7 cellular contexts compared by ENCODE assay signal in the genomic region with DNA sequence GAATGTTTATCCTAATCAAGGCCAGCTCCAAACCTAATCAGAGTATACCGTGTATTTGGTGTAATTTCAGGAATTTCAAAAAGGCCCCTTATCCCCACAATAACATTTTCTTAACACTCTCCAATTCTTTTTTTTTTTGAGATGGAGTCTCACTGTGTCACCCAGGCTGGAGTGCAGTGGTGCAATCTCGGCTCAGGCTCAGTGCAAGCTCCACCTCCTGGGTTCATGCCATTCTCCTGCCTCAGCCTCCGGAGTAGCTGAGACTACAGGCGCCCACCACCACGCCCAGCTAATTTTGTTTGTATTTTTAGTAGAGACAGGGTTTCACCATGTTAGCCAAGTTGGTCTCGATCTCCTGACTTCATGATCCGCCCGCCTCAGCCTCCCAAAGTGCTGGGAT. TPM values are rescaled to one million over a fixed set of nuclear protein-coding genes. Genes with fewer than 3 reads are reported as not detected.
DNase-seq lines count a peak whose midpoint lies in the region; ATAC-seq and TF ChIP-seq lines count a peak whose summit lies in the region.
"Not testable (repeated sequence)": the region's sequence is repeated elsewhere in the genome, so short reads cannot be mapped to it uniquely, and the experiment has no call there.

No MANE protein-coding gene starts in this region.

- TF ChIP-seq CTCF in IMR-90 (conservative IDR thresholded peaks at IDR 0.05; ENCODE audit: low read depth, low read length); cardiac fibroblast (IDR thresholded peaks at IDR 0.05; ENCODE audit: low read depth, low read length); fibroblast of villous mesenchyme (IDR thresholded peaks at IDR 0.05; ENCODE audit: insufficient read depth, low read depth, low read length): not testable (repeated sequence)

- not testable (repeated sequence) for H2AFZ ChIP-seq in IMR-90 (replicated peaks; ENCODE audit: low read length, poor library complexity); trophoblast cell (ENCODE audit: insufficient read depth, low read length, poor library complexity)

- WGBS in IMR-90 (ENCODE audit: extremely low coverage in 2 of 2, insufficient read length in 1 of 2), 2 experiments: no CpG with 5 or more reads among the region's 8 CpGs
- no CpG with 5 or more reads among the region's 8 CpGs for WGBS in trophoblast cell (ENCODE audit: extremely low coverage, insufficient coverage, insufficient read length)

- H3K18ac ChIP-seq in IMR-90 (ENCODE audit: low read depth, low read length); trophoblast cell (ENCODE audit: low read length): not testable (repeated sequence)

- not testable (repeated sequence) for H3K4ac ChIP-seq in IMR-90 (ENCODE audit: low read depth, low read length); trophoblast cell (ENCODE audit: low read depth, low read length)

- H3K4me3 ChIP-seq in IMR-90 (ENCODE audit: insufficient read depth, low read depth, low read length); adipocyte (ENCODE audit: low read length); cardiac fibroblast (replicated peaks in 1 of 2; ENCODE audit: low read depth in 2 of 2, low read length in 2 of 2); fibroblast of villous mesenchyme (ENCODE audit: low read depth, low read length); trophoblast cell (ENCODE audit: low read depth, low read length): not testable (repeated sequence)

- CTCF ChIA-PET in IMR-90 (lab: Yijun Ruan, JAX): not testable (repeated sequence)

- not testable (repeated sequence) for H3K23ac ChIP-seq in IMR-90 (ENCODE audit: low read depth, low read length); trophoblast cell (ENCODE audit: low read length)

- not testable (repeated sequence) for H2BK5ac ChIP-seq in IMR-90 (ENCODE audit: low read depth, low read length, poor library complexity, severe bottlenecking); trophoblast cell (ENCODE audit: low read depth, low read length, poor library complexity)

- not testable (repeated sequence) for H3K27ac ChIP-seq in IMR-90 (ENCODE audit: insufficient read depth, low read length); trophoblast cell (ENCODE audit: low read depth, low read length)

- not testable (repeated sequence) for H3K9ac ChIP-seq in IMR-90 (ENCODE audit: low read depth, low read length); adipocyte (ENCODE audit: low read length); trophoblast cell (ENCODE audit: low read length)

- not testable (repeated sequence) for H3K79me1 ChIP-seq in IMR-90 (ENCODE audit: low read depth in 1 of 2, low read length in 2 of 2); trophoblast cell (ENCODE audit: low read length)

- BruUV-seq in IMR-90 (replicated peaks; lab: Mats Ljungman, UMichigan): not testable (repeated sequence)

- H3K4me1 ChIP-seq in IMR-90 (ENCODE audit: control insufficient read depth, insufficient read depth, low read length); adipocyte (ENCODE audit: control insufficient read depth, insufficient read depth, low read length); trophoblast cell (ENCODE audit: control insufficient read depth in 1 of 2, insufficient read depth in 2 of 2, low read length in 2 of 2): not testable (repeated sequence)

- POLR2A ChIA-PET in IMR-90 (lab: Charles Lee; ENCODE audit: unreplicated experiment): not testable (repeated sequence)

- DNase-seq in ELR (ENCODE audit: low read depth) (peak; percentile 59), IMR-90 (peak; percentile 11), adipocyte (ENCODE audit: low read depth) (peak; percentile 51), cardiac fibroblast (ENCODE audit: low read depth in 2 of 2) (peak; percentile 15 to 61), fibroblast of gingiva (ENCODE audit: low read depth) (peak; percentile 8), fibroblast of villous mesenchyme (ENCODE audit: low read depth) (peak; percentile 5), trophoblast cell (peak; percentile 31 to 44)

- H3K4me2 ChIP-seq in IMR-90 (ENCODE audit: low read depth, low read length); trophoblast cell (ENCODE audit: low read length): not testable (repeated sequence)

- H2BK15ac ChIP-seq in IMR-90 (ENCODE audit: low read depth, low read length): not testable (repeated sequence)

- not testable (repeated sequence) for H3K9me1 ChIP-seq in IMR-90 (ENCODE audit: insufficient read depth, low read length)

- ATAC-seq in IMR-90 (ENCODE audit: low read depth): not testable (repeated sequence)

- H3K9me3 ChIP-seq in IMR-90 (ENCODE audit: control insufficient read depth, insufficient read depth, low read length); adipocyte (ENCODE audit: control insufficient read depth, low read length); trophoblast cell (ENCODE audit: insufficient read depth, low read depth, low read length): not testable (repeated sequence)

- not testable (repeated sequence) for H4K20me1 ChIP-seq in IMR-90 (ENCODE audit: insufficient read depth, low read length)

- H3K14ac ChIP-seq in IMR-90 (replicated peaks; ENCODE audit: low read depth, low read length); trophoblast cell (ENCODE audit: low read length): not testable (repeated sequence)

- H3K36me3 ChIP-seq in IMR-90 (ENCODE audit: control insufficient read depth, insufficient read depth, low read length); trophoblast cell (ENCODE audit: control insufficient read depth in 1 of 2, insufficient read depth in 2 of 2, low read length in 2 of 2): not testable (repeated sequence)
- peaks cover 15% of the 10 kb centered on the region for H3K36me3 ChIP-seq in adipocyte (ENCODE audit: control insufficient read depth, insufficient read depth, low read length, severe bottlenecking)

- H4K12ac ChIP-seq in trophoblast cell (ENCODE audit: low read depth, low read length): not testable (repeated sequence)

- not testable (repeated sequence) for H4K8ac ChIP-seq in IMR-90 (ENCODE audit: low read depth in 2 of 2, low read length in 2 of 2); trophoblast cell (ENCODE audit: low read depth, low read length)

- intact Hi-C loops in IMR-90 (cut with micrococcal nuclease): not testable (repeated sequence)

- not testable (repeated sequence) for H4K5ac ChIP-seq in IMR-90 (ENCODE audit: low read depth, low read length)

- H3K79me2 ChIP-seq in trophoblast cell (ENCODE audit: control insufficient read depth, insufficient read depth, low read length, poor library complexity): not testable (repeated sequence)

- not testable (repeated sequence) for H3K56ac ChIP-seq in IMR-90 (ENCODE audit: extremely low read depth, insufficient read depth, low read length)

- in situ Hi-C loops in IMR-90 (cut with MboI; ENCODE audit: low sequenced_read_pairs): not testable (repeated sequence)

- TF ChIP-seq RAD21 in IMR-90 (IDR thresholded peaks at IDR 0.05; ENCODE audit: low read length): not testable (repeated sequence)

- not testable (repeated sequence) for TF ChIP-seq POLR2A in IMR-90 (IDR thresholded peaks at IDR 0.05; ENCODE audit: low read depth, low read length)

- H2AK9ac ChIP-seq in IMR-90 (replicated peaks; ENCODE audit: low read depth, low read length, poor library complexity): not testable (repeated sequence)

- dilution Hi-C loops in IMR-90 (cut with HindIII; ENCODE audit: low sequenced_read_pairs, unreplicated experiment): not testable (repeated sequence)

- H4K91ac ChIP-seq in IMR-90 (ENCODE audit: insufficient read depth, low read depth, low read length); trophoblast cell (ENCODE audit: low read depth, low read length): not testable (repeated sequence)

- not testable (repeated sequence) for H3K27me3 ChIP-seq in IMR-90 (ENCODE audit: control insufficient read depth, insufficient read depth, low read length); adipocyte (replicated peaks; ENCODE audit: control insufficient read depth, insufficient read depth, low read length); trophoblast cell (ENCODE audit: insufficient read depth, low read length)

- H2BK120ac ChIP-seq in IMR-90 (ENCODE audit: low read depth, low read length); trophoblast cell (ENCODE audit: insufficient read depth, low read length, poor library complexity): not testable (repeated sequence)

- not testable (repeated sequence) for H2AK5ac ChIP-seq in IMR-90 (ENCODE audit: low read depth, low read length); trophoblast cell (ENCODE audit: low read length)

- not testable (repeated sequence) for H2BK20ac ChIP-seq in IMR-90 (ENCODE audit: low read depth, low read length)

- not testable (repeated sequence) for H2BK12ac ChIP-seq in trophoblast cell (ENCODE audit: low read length)

TF ChIP-seq in IMR-90, 13 proteins besides CTCF, POLR2A, EP300 and RAD21:
- peak; percentile 12; the same call in 1 of the 2 replicates for TF ChIP-seq CEBPB (IDR thresholded peaks at IDR 0.05; ENCODE audit: low read depth, low read length)

RNA-seq across cellular contexts. Expression of gene TMEM69, which starts 29.4 kb away (rescaled TPM):
- 14.2 and 19.9 TPM in 2 replicates for total RNA-seq in IMR-90 (2012; rRNA removed)
- polyA plus RNA-seq in IMR-90 (2012; rRNA removed): 31.8 and 33.6 TPM in 2 replicates
- 15.4 and 24.5 TPM in 2 replicates for polyA plus RNA-seq in IMR-90 (2012; cell fraction: cytosol; rRNA removed)
- polyA plus RNA-seq in IMR-90 (2012; cell fraction: nucleus; rRNA removed; ENCODE audit: low replicate concordance): 3.3 and 15.9 TPM in 2 replicates
- 6.9 and 10.0 TPM in 2 replicates for total RNA-seq in fibroblast of villous mesenchyme
- polyA plus RNA-seq in trophoblast cell (2013): 41.7 and 42.5 TPM in 2 replicates

RNA-seq across cellular contexts. Expression of gene GPBP1L1, which starts 31.1 kb away (rescaled TPM):
- total RNA-seq in IMR-90 (2012; rRNA removed): 57.4 and 83.6 TPM in 2 replicates
- 24.0 and 31.5 TPM in 2 replicates for polyA plus RNA-seq in IMR-90 (2012; rRNA removed)
- 7.6 and 13.7 TPM in 2 replicates for polyA plus RNA-seq in IMR-90 (2012; cell fraction: cytosol; rRNA removed)
- polyA plus RNA-seq in IMR-90 (2012; cell fraction: nucleus; rRNA removed; ENCODE audit: low replicate concordance): 12.7 and 65.0 TPM in 2 replicates
- total RNA-seq in fibroblast of villous mesenchyme: 90.5 and 122 TPM in 2 replicates
- 69.1 and 73.8 TPM in 2 replicates for polyA plus RNA-seq in trophoblast cell (2013)

RNA-seq across cellular contexts. Expression of gene IPP, which starts 33.1 kb away (rescaled TPM):
- total RNA-seq in IMR-90 (2012; rRNA removed) (10.6 and 15.8 TPM in 2 replicates), fibroblast of villous mesenchyme (9.0 and 14.7 TPM in 2 replicates)
- polyA plus RNA-seq in IMR-90 (2012; rRNA removed): 3.7 and 4.6 TPM in 2 replicates
- polyA plus RNA-seq in IMR-90 (2012; cell fraction: cytosol; rRNA removed): 0.70 and 1.5 TPM in 2 replicates
- 0.28 and 2.5 TPM in 2 replicates for polyA plus RNA-seq in IMR-90 (2012; cell fraction: nucleus; rRNA removed; ENCODE audit: low replicate concordance)
- polyA plus RNA-seq in trophoblast cell (2013): 6.5 and 7.0 TPM in 2 replicates

Comparison
In these comparisons a context has a peak if more than half of its experiments do, and no peak if none do; other contexts are left out.
1. DNase-seq: peak in every context shown above with its lines; median percentile 59 in ELR; 51 in adipocyte; 38 in cardiac fibroblast; 38 in trophoblast cell; 11 in IMR-90; 8 in fibroblast of gingiva; 5 in fibroblast of villous mesenchyme.